Comparison of ENCODE assay signal across 9 cellular contexts in genomic region chr3:39414421-39414907, GRCh38. TPM values are rescaled to one million over a fixed set of nuclear protein-coding genes. Genes with fewer than 3 reads are reported as not detected.
DNase-seq lines count a peak whose midpoint lies in the region; ATAC-seq and TF ChIP-seq lines count a peak whose summit lies in the region.
"Had no signal": no experiment of that assay in that cellular context is flagged by ENCODE, and none has a peak within 500 bp of the region (broad histone marks: within the 10 kb centered on the region; RNA-seq: fewer than 3 reads in every experiment).

No MANE protein-coding gene starts in this region.

- H3K9me3 Mint-ChIP-seq in T-cell = no peaks in the 10 kb centered on the region

- H3K36me3 Mint-ChIP-seq in T-cell = peaks cover 40% of the 10 kb centered on the region

- DNase-seq in BE2C (peak; percentile 8), GM12865 (ENCODE audit: low read depth) (peak; percentile 49), T-cell (no peak), left ventricle myocardium superior (peak; percentile 38), AML-193 (lab: John Stamatoyannopoulos, UW) (no peak), sigmoid colon (no peak), NOMO-1 treated with DMSO at 0.1 percent for 48 hours (lab: John Stamatoyannopoulos, UW; ENCODE audit: unreplicated experiment) (no peak)

- peak overlapping the region in 1 of 3 donors; percentile 17 for H3K4me3 Mint-ChIP-seq in T-cell

- TF ChIP-seq EP300 in sigmoid colon (IDR thresholded peaks at IDR 0.05) = no peak

- POLR2A ChIA-PET in T-cell (lab: Charles Lee) = no interaction called here

- no peak overlapping the region for H3K27ac ChIP-seq in sigmoid colon

- TF ChIP-seq CTCF in BE2C (IDR thresholded peaks at IDR 0.05; ENCODE audit: low read depth, low read length) (no peak), GM12865 (IDR thresholded peaks at IDR 0.05; ENCODE audit: insufficient read depth, low read depth, low read length, missing control alignments) (no peak), sigmoid colon (IDR thresholded peaks at IDR 0.05) (no peak)

- no peak overlapping the region for H3K4me3 ChIP-seq in BE2C (ENCODE audit: low read depth, low read length)
- no peak overlapping the region for H3K4me3 ChIP-seq in GM12865 (ENCODE audit: low read depth, low read length)
- no peak overlapping the region for H3K4me3 ChIP-seq in sigmoid colon

- H3K4me1 ChIP-seq in BE2C (peaks cover 2% of the 10 kb centered on the region; the same call in 1 of the 2 replicates), sigmoid colon (peaks cover 0 to 9% (median 2%) of the 10 kb centered on the region in 4 donors)

- intact Hi-C loops in left ventricle myocardium superior (cut with micrococcal nuclease) (no loop called here), sigmoid colon (cut with DNase I) (no loop called here)

- peak in 3 of 4 experiments; percentile 7 to 22 (median 21) for ATAC-seq in T-cell (replicated peaks in 1 of 4)
- peak; percentile 76 for ATAC-seq in left ventricle myocardium superior
- no peak for ATAC-seq in GM21526 (IDR thresholded peaks at IDR 0.05; ENCODE audit: low FRiP score, unreplicated experiment)

- H3K36me3 ChIP-seq in BE2C (peaks cover 49% of the 10 kb centered on the region), sigmoid colon (peaks cover 13 to 52% (median 32%) of the 10 kb centered on the region in 4 donors)

- H3K27ac Mint-ChIP-seq in T-cell = peak overlapping the region in 1 of 2 donors; percentile 26

- H3K4me1 Mint-ChIP-seq in T-cell = peaks cover 25 to 38% (median 29%) of the 10 kb centered on the region in 3 donors

- TF ChIP-seq POLR2A in sigmoid colon (IDR thresholded peaks at IDR 0.05) = no peak

- H3K27me3 ChIP-seq in BE2C = no peaks in the 10 kb centered on the region
- H3K27me3 ChIP-seq in sigmoid colon = no peaks in the 10 kb centered on the region

- CTCF ChIA-PET in T-cell (lab: Charles Lee) = interaction anchor here in 1 of 2 donors (1.2 kb wide), 1 partner anchor 32 kb away, joined by 3 read pairs; no protein-coding TSS in a partner anchor

- H3K9me3 ChIP-seq in BE2C (no peaks in the 10 kb centered on the region), sigmoid colon (no peaks in the 10 kb centered on the region)

- no peaks in the 10 kb centered on the region for H3K27me3 Mint-ChIP-seq in T-cell

- 21 to 59% methylated on average over 2 of the region's 2 CpGs for WGBS in sigmoid colon, 2 donors

RNA-seq across cellular contexts. Expression of gene RPSA, which starts 7.9 kb away (rescaled TPM):
- 1,149 TPM for polyA plus RNA-seq in BE2C (2012; ENCODE audit: insufficient read depth, insufficient read length, low read depth)
- total RNA-seq in T-cell = 1,000 to 10,000 TPM; 1,722 to 2,107 (median 1,965) TPM
- 372 TPM for total RNA-seq in left ventricle myocardium superior
- 1,000 to 10,000 TPM; 1,024 to 1,538 (median 1,324) TPM for total RNA-seq in sigmoid colon
- 1,000 to 10,000 TPM; 1,714 to 2,115 (median 1,937) TPM for polyA plus RNA-seq in sigmoid colon

RNA-seq across cellular contexts. Expression of gene SLC25A38, which starts 31.3 kb away (rescaled TPM):
- 22.6 TPM for polyA plus RNA-seq in BE2C (2012; ENCODE audit: insufficient read depth, insufficient read length, low read depth)
- total RNA-seq in T-cell = 10 to 100 TPM; 40.2 to 53.6 (median 46.5) TPM
- 15.4 TPM for total RNA-seq in left ventricle myocardium superior
- 10 to 100 TPM; 25.8 to 32.6 (median 27.5) TPM for total RNA-seq in sigmoid colon
- polyA plus RNA-seq in sigmoid colon = 10 to 100 TPM; 33.1 to 39.0 (median 36.4) TPM

RNA-seq across cellular contexts. Expression of gene MOBP, which starts 53.0 kb away (rescaled TPM):
- not detected for polyA plus RNA-seq in BE2C (2012; ENCODE audit: insufficient read depth, insufficient read length, low read depth)
- under 1 TPM in 1 of 5 donors, not detected in 4; 0.20 TPM for total RNA-seq in T-cell
- not detected for total RNA-seq in left ventricle myocardium superior
- not detected for total RNA-seq in sigmoid colon
- under 1 TPM in 1 of 3 donors, not detected in 2; 0.60 TPM for polyA plus RNA-seq in sigmoid colon
- total RNA-seq: fibroblast of villous mesenchyme had no signal

Comparison
In these comparisons a context has a peak if more than half of its experiments do, and no peak if none do; other contexts are left out.
1. DNase-seq: peak in BE2C (single experiment), GM12865 (single experiment) and left ventricle myocardium superior (single experiment); none in T-cell (0 of 34), AML-193 (0 of 2), sigmoid colon (single experiment) and NOMO-1 treated with DMSO at 0.1 percent for 48 hours (single experiment).